9 cellular contexts compared by ENCODE assay signal in genomic region chr12:47838286-47838931, GRCh38. TPM values are rescaled to one million over a fixed set of nuclear protein-coding genes. Genes with fewer than 3 reads are reported as not detected.
DNase-seq lines count a peak whose midpoint lies in the region; ATAC-seq lines count a peak whose summit lies in the region.
"Had no signal": no experiment of that assay in that cellular context is flagged by ENCODE, and none has a peak within 500 bp of the region (broad histone marks: within the 10 kb centered on the region; RNA-seq: fewer than 3 reads in every experiment).

No MANE protein-coding gene starts in this region.

- no peak overlapping the region for H3K4me3 ChIP-seq in Karpas-422 (ENCODE audit: low read length)
- H3K4me3 ChIP-seq: suprapubic skin had no signal

- H3K27me3 ChIP-seq in Karpas-422 (ENCODE audit: low read length), result no peaks in the 10 kb centered on the region
- H3K27me3 ChIP-seq: suprapubic skin had no signal

- no peaks in the 10 kb centered on the region for H3K9me3 ChIP-seq in Karpas-422 (ENCODE audit: low read length)
- H3K9me3 ChIP-seq: suprapubic skin had no signal

- no peaks in the 10 kb centered on the region for H3K9me2 ChIP-seq in Karpas-422 (replicated peaks; ENCODE audit: insufficient read depth, low read length)

- ATAC-seq in HG03565 (IDR thresholded peaks at IDR 0.05; ENCODE audit: unreplicated experiment), result no peak

- H3K36me3 ChIP-seq in Karpas-422 (ENCODE audit: insufficient read depth, low read length), result no peaks in the 10 kb centered on the region
- H3K36me3 ChIP-seq: suprapubic skin had no signal

- H3K4me2 ChIP-seq in Karpas-422 (ENCODE audit: low read depth, low read length, poor library complexity, severe bottlenecking), result no peak overlapping the region

- H3K9ac ChIP-seq in Karpas-422 (ENCODE audit: low read length), result no peak overlapping the region

- peaks cover 50% of the 10 kb centered on the region for H3K4me1 ChIP-seq in Karpas-422 (ENCODE audit: low read length)

- no peaks in the 10 kb centered on the region for H3K79me2 ChIP-seq in Karpas-422 (ENCODE audit: low read length)

- no peak overlapping the region for H3K27ac ChIP-seq in Karpas-422 (ENCODE audit: low read length)
- H3K27ac ChIP-seq: suprapubic skin had no signal

- DNase-seq in DMS53 treated with DMSO at 0.1 percent for 48 hours (lab: John Stamatoyannopoulos, UW; ENCODE audit: unreplicated experiment) (peak; percentile 22), Karpas-422 (peak; percentile 79), activated T-cell treated with anti-CD3 and anti-CD28 coated beads for 4 hours (peak; percentile 39), glomerular visceral epithelial cell (ENCODE audit: extremely low spot score) (peak; percentile 35), putamen (ENCODE audit: low spot score) (peak; percentile 34), MV-4-11 (lab: John Stamatoyannopoulos, UW) (no peak)
- DNase-seq in stimulated activated CD4-positive, alpha-beta T cell treated with anti-CD3 and anti-CD28 coated beads, Interleukin-1b, Interleukin-23, amount 100 ng/mL, for 48 hours, result no peak

- no peaks in the 10 kb centered on the region for H4K20me1 ChIP-seq in Karpas-422 (ENCODE audit: insufficient read depth, low read depth, low read length)

- H2AFZ ChIP-seq in Karpas-422 (ENCODE audit: low read length), result no peak overlapping the region

RNA-seq across cellular contexts. Expression of gene HDAC7, which starts 18.7 kb away (rescaled TPM):
- 36.2 and 54.8 TPM in 2 replicates for total RNA-seq in Karpas-422 (2014; rRNA removed; shearing (Covaris generic); ENCODE audit: low replicate concordance)

Comparison
In these comparisons a context has a peak if more than half of its experiments do, and no peak if none do; other contexts are left out.
1. DNase-seq: peak in DMS53 treated with DMSO at 0.1 percent for 48 hours (single experiment), Karpas-422 (single experiment), activated T-cell treated with anti-CD3 and anti-CD28 coated beads for 4 hours (single experiment), glomerular visceral epithelial cell (single experiment) and putamen (single experiment); none in MV-4-11 (single experiment) and stimulated activated CD4-positive, alpha-beta T cell treated with anti-CD3 and anti-CD28 coated beads, Interleukin-1b, Interleukin-23, amount 100 ng/mL, for 48 hours (single experiment).